Comparison of ENCODE assay signal across 1 cellular context in genomic region chr11:76825726-76826396, GRCh38.
A peak's percentile ranks its signal among the peaks of the same experiment; 100 is the strongest.
TF ChIP-seq lines count a peak whose summit lies in the region.

No MANE protein-coding gene starts in this region.

TF ChIP-seq in GM12878, 131 proteins besides CTCF, POLR2A, EP300 and RAD21:
- TF ChIP-seq ZBTB33 (IDR thresholded peaks at IDR 0.05), result no peak
- no peak for TF ChIP-seq RUNX3 (IDR thresholded peaks at IDR 0.05; ENCODE audit: low read length)
- peak; percentile 42; the same call in 1 of the 2 replicates for TF ChIP-seq SPI1 (IDR thresholded peaks at IDR 0.05; ENCODE audit: borderline replicate concordance, insufficient read depth, low read depth, low read length)
TF ChIP-seq in GM12878: peak in this region for 1.
